Comparison of ENCODE assay signal across 8 cellular contexts in the genomic region with DNA sequence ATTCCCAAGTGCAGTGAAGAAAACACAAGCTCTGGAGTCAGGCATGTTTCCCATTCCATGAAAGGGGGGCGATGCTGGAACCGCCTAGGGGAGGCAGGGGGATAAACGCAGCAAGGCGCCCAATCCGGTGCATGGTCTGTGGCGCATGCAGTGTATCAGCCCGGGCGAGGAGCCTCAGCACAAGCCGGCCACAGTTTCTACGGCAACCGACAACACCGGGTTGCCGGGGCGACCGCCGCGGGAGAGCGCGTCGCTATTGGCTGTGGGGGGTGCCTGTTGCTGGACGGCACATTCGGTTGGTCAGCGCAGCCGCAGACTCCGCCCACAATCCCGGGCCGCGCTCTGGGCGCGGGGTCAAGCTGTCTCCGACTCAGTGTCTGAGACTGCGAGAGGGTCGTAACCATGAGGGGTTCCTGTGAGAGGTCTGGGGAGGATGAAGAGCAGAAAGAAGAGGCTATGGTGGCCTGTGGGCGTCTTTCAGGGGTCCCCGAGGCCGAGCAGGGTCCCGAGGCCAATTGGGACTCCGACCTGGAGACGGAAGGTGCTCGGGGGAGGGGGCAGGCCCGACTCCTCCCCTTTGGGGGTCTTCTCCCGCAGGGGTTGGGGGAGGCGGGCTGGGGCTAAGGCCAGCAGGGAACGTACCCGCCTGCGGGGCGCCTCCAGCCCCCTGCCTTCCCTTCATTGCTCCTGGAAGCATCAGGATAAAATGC.
DNase-seq lines count a peak whose midpoint lies in the region; ATAC-seq, FAIRE-seq and TF ChIP-seq lines count a peak whose summit lies in the region.

A gene with protein sequence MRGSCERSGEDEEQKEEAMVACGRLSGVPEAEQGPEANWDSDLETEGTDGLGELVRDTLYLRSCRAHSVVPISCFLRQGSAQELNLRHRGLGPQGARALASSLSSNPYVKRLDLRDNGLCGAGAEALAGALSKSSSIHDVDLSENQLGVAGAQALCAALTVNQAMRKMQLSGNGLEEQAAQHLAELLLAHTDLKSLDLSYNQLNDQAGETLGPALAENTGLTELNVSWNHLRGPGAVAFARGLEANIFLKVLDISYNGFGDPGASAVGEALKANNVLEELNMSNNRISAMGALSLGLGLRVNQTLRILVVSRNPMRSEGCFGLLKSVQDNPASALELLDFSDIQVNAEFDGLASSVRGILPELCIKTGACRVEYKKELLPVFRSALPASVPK (plus strand): TSS at position 362 of the 710 bp plus-strand sequence. CDS start 41 bp downstream, at position 403.

- H3K4me3 ChIP-seq in GM12864 (ENCODE audit: low read depth, low read length) = no peak within 1 kb of the TSS

- no peak for TF ChIP-seq CTCF in GM12864 (IDR thresholded peaks at IDR 0.05; ENCODE audit: low read depth, low read length, missing control alignments)

- ATAC-seq in HG03025 (IDR thresholded peaks at IDR 0.05; ENCODE audit: low FRiP score, unreplicated experiment) = peak; percentile 64
- ATAC-seq in activated CD4-positive, CD25-positive, alpha-beta regulatory T cell treated with anti-CD3 and anti-CD28 coated beads, Interleukin-2, amount 50 U/mL, for 24 hours = peak; percentile 95 to 96

- DNase-seq in GM12864 (ENCODE audit: low read depth) (peak; percentile 16), NCI-H2196 treated with DMSO at 0.1 percent for 48 hours (lab: John Stamatoyannopoulos, UW; ENCODE audit: unreplicated experiment) (peak; percentile 57), cerebellar cortex (ENCODE audit: low spot score) (peak; percentile 89)
- DNase-seq in stimulated activated CD4-positive, alpha-beta T cell treated with anti-CD3 and anti-CD28 coated beads, Interleukin-12 subunit alpha, Interleukin-12 subunit beta, amount 100 ng/mL, for 24 hours (ENCODE audit: low read depth in 2 of 2) = peak; percentile 47 to 69
- no peak for DNase-seq in effector CD8-positive, alpha-beta T cell (lab: John Stamatoyannopoulos, UW)

- FAIRE-seq in islet of Langerhans (lab: Jason Lieb, UNC) = peak; percentile 65
